28 cellular contexts compared by ENCODE assay signal in genomic region chr19:1699386-1699785, GRCh38. TPM values are rescaled to one million over a fixed set of nuclear protein-coding genes. Genes with fewer than 3 reads are reported as not detected.
DNase-seq lines count a peak whose midpoint lies in the region; ATAC-seq and TF ChIP-seq lines count a peak whose summit lies in the region.
"Had no signal": no experiment of that assay in that cellular context is flagged by ENCODE, and none has a peak within 500 bp of the region (broad histone marks: within the 10 kb centered on the region; RNA-seq: fewer than 3 reads in every experiment).

No MANE protein-coding gene starts in this region.

- H3K27ac ChIP-seq in upper lobe of right lung = no peak overlapping the region
- H3K27ac ChIP-seq: 22Rv1, A549, C4-2B had no signal

- peaks cover 19% of the 10 kb centered on the region for H3K27me3 Mint-ChIP-seq in T-helper 2 cell treated with Interferon-gamma antibody and Interleukin-4, amounts not matched to agents 5 μg/mL and 100 μg/mL, for 36 hours (ENCODE audit: low read depth)

- no peaks in the 10 kb centered on the region for H3K36me3 Mint-ChIP-seq in T-helper 2 cell treated with Interferon-gamma antibody and Interleukin-4, amounts not matched to agents 5 μg/mL and 100 μg/mL, for 36 hours (ENCODE audit: low read depth)
- H3K36me3 Mint-ChIP-seq: CD8-positive, alpha-beta T cell had no signal

- H3K27me3 ChIP-seq in H7 (ENCODE audit: control insufficient read depth, insufficient read depth, low read length) = peaks cover 2% of the 10 kb centered on the region
- H3K27me3 ChIP-seq in upper lobe of right lung = peaks cover 37% of the 10 kb centered on the region

- H3K4me1 ChIP-seq in upper lobe of right lung = no peaks in the 10 kb centered on the region
- H3K4me1 ChIP-seq: A549, Caco-2 had no signal

- TF ChIP-seq CTCF in upper lobe of right lung (IDR thresholded peaks at IDR 0.05) = no peak

- ATAC-seq in Right ventricle myocardium inferior = no peak
- ATAC-seq in upper lobe of right lung = peak; percentile 15
- no peak for ATAC-seq in HG03045 (IDR thresholded peaks at IDR 0.05; ENCODE audit: unreplicated experiment)
- ATAC-seq in GM21737 (IDR thresholded peaks at IDR 0.05; ENCODE audit: unreplicated experiment) = no peak
- ATAC-seq: CD8-positive, alpha-beta T cell; GM12878 had no signal

- no peak overlapping the region for H3K4me3 ChIP-seq in H7 (ENCODE audit: insufficient read depth, low read depth, low read length)
- H3K4me3 ChIP-seq in upper lobe of right lung = no peak overlapping the region
- H3K4me3 ChIP-seq: A549, GM12878 had no signal

- peak; percentile 27 for DNase-seq in Right ventricle myocardium inferior (ENCODE audit: missing footprints)
- DNase-seq in cardiac septum (ENCODE audit: low spot score) = no peak
- peak; percentile 35 for DNase-seq in D341Med (ENCODE audit: low spot score)
- DNase-seq in H7 = peak; percentile 44
- DNase-seq in upper lobe of right lung = no peak
- DNase-seq in T-helper 2 cell treated with Interferon-gamma antibody and Interleukin-4, amounts not matched to agents 5 μg/mL and 100 μg/mL, for 36 hours (ENCODE audit: low spot score) = no peak
- DNase-seq: AML-193; Caco-2; Calu3; CD4-positive, alpha-beta T cell; CD8-positive, alpha-beta T cell; DMS 273 treated with DMSO at 0.1 percent for 48 hours; DMS153; DMS53; DMS79; DND-41; EL; GDM1 had no signal

- peaks cover 4% of the 10 kb centered on the region for H3K4me1 Mint-ChIP-seq in T-helper 2 cell treated with Interferon-gamma antibody and Interleukin-4, amounts not matched to agents 5 μg/mL and 100 μg/mL, for 36 hours (ENCODE audit: low read depth)

- H3K9me3 Mint-ChIP-seq in T-helper 2 cell treated with Interferon-gamma antibody and Interleukin-4, amounts not matched to agents 5 μg/mL and 100 μg/mL, for 36 hours = peaks cover 3% of the 10 kb centered on the region
- H3K9me3 Mint-ChIP-seq: CD4-positive, alpha-beta T cell had no signal

- H3K27ac Mint-ChIP-seq in T-helper 2 cell treated with Interferon-gamma antibody and Interleukin-4, amounts not matched to agents 5 μg/mL and 100 μg/mL, for 36 hours = no peak overlapping the region
- H3K27ac Mint-ChIP-seq: B cell; CD4-positive, alpha-beta T cell; CD8-positive, alpha-beta T cell had no signal

- intact Hi-C loops in Right ventricle myocardium inferior (cut with DNase I) = no loop called here
- intact Hi-C loops in cardiac septum (cut with DNase I) = no loop called here
- intact Hi-C loops in upper lobe of right lung (cut with DNase I) = no loop called here

- H3K36me3 ChIP-seq in H7 (replicated peaks; ENCODE audit: control insufficient read depth, insufficient read depth, low read length) (no peaks in the 10 kb centered on the region), upper lobe of right lung (no peaks in the 10 kb centered on the region)

- no peak overlapping the region for H3K4me3 Mint-ChIP-seq in T-helper 2 cell treated with Interferon-gamma antibody and Interleukin-4, amounts not matched to agents 5 μg/mL and 100 μg/mL, for 36 hours
- H3K4me3 Mint-ChIP-seq: B cell; CD4-positive, alpha-beta T cell; CD8-positive, alpha-beta T cell had no signal

- no peaks in the 10 kb centered on the region for H3K9me3 ChIP-seq in upper lobe of right lung
- H3K9me3 ChIP-seq: Caco-2 had no signal

RNA-seq across cellular contexts. Expression of gene TCF3, which starts 47.0 kb away (rescaled TPM):
- total RNA-seq in Right ventricle myocardium inferior (25.3 TPM), cardiac septum (27.7 TPM), upper lobe of right lung (43.2 TPM)
- total RNA-seq in H7 (2014; rRNA removed; shearing (Covaris generic)) = 277 and 293 TPM in 2 replicates

RNA-seq across cellular contexts. Expression of gene ONECUT3, which starts 53.9 kb away (rescaled TPM):
- total RNA-seq in Right ventricle myocardium inferior = not detected
- not detected for total RNA-seq in cardiac septum
- not detected in 2 replicates for total RNA-seq in H7 (2014; rRNA removed; shearing (Covaris generic))
- total RNA-seq in upper lobe of right lung = not detected
- total RNA-seq: A172; B cell; Caco-2; CD4-positive, alpha-beta T cell; CD8-positive, alpha-beta T cell; Daoy; G401; GM12878 had no signal

Comparison
In these comparisons a context has a peak if more than half of its experiments do, and no peak if none do; other contexts are left out.
1. DNase-seq: peak in Right ventricle myocardium inferior (single experiment), D341Med (single experiment) and H7 (single experiment); none in cardiac septum (single experiment), upper lobe of right lung (single experiment) and T-helper 2 cell treated with Interferon-gamma antibody and Interleukin-4, amounts not matched to agents 5 μg/mL and 100 μg/mL, for 36 hours (single experiment).